In genomic region chr2:171893196-171893823, GRCh38 we compare ENCODE assay signal across 8 cellular contexts. TPM values are rescaled to one million over a fixed set of nuclear protein-coding genes. Genes with fewer than 3 reads are reported as not detected.
DNase-seq lines count a peak whose midpoint lies in the region; ATAC-seq and TF ChIP-seq lines count a peak whose summit lies in the region.

No MANE protein-coding gene starts in this region.

- H3K4me1 ChIP-seq in ACC112 (ENCODE audit: control insufficient read depth, insufficient read depth, low read length, unreplicated experiment) (peaks cover 16% of the 10 kb centered on the region), HCT116 (ENCODE audit: control insufficient read depth in 1 of 2, insufficient read depth in 2 of 2, low read length in 2 of 2) (peaks cover 8 to 17% of the 10 kb centered on the region in 2 experiments; a peak in 3 of 4 replicates), left ventricle myocardium inferior (peaks cover 71% of the 10 kb centered on the region), gastrocnemius medialis (peaks cover 34 to 41% of the 10 kb centered on the region in 2 donors)

- in situ Hi-C loops in gastrocnemius medialis (cut with MboI; ENCODE audit: low sequenced_read_pairs in 4 of 4) = no loop called here

- no peak for ATAC-seq in HCT116
- ATAC-seq in gastrocnemius medialis = peak; percentile 57 to 60
- no peak for ATAC-seq in activated CD4-positive, CD25-positive, alpha-beta regulatory T cell treated with anti-CD3 and anti-CD28 coated beads, Interleukin-2, amount 50 U/mL, for 24 hours

- RAD21 ChIA-PET in HCT116 (lab: Charles Lee; ENCODE audit: low non-redundant PET in 1 of 2, low total read pairs in 2 of 2, uncharacterized antibody in 2 of 2, unreplicated experiment in 2 of 2) = no interaction called here

- peak overlapping the region; percentile 83 for H3K9ac ChIP-seq in HCT116 (ENCODE audit: low read length)

- H3K9me2 ChIP-seq in HCT116 (ENCODE audit: insufficient read depth) = no peaks in the 10 kb centered on the region

- no peak for TF ChIP-seq CTCF in HCT116 (IDR thresholded peaks at IDR 0.05 in 2 of 3, conservative IDR thresholded peaks at IDR 0.05 in 1 of 3; ENCODE audit: borderline replicate concordance in 1 of 3, insufficient read depth in 1 of 3, low read depth in 2 of 3, low read length in 2 of 3)
- no peak for TF ChIP-seq CTCF in WERI-Rb-1 (IDR thresholded peaks at IDR 0.05; ENCODE audit: low read depth, low read length)
- peak; percentile 22 for TF ChIP-seq CTCF in left ventricle myocardium inferior (IDR thresholded peaks at IDR 0.05; ENCODE audit: borderline replicate concordance)
- TF ChIP-seq CTCF in gastrocnemius medialis (IDR thresholded peaks at IDR 0.05 in 4 of 5, conservative IDR thresholded peaks at IDR 0.05 in 1 of 5) = no peak

- POLR2A ChIA-PET in HCT116 (lab: Charles Lee) = interaction anchor here (1.2 to 2.2 kb wide), 2 partner anchors 10 to 30 kb away, joined by 6 to 7 read pairs; partner anchors contain the start of gene HAT1

- H2AFZ ChIP-seq in ACC112 (ENCODE audit: low read length, unreplicated experiment) (peak overlapping the region; percentile 58), HCT116 (ENCODE audit: low read depth, low read length, poor library complexity, severe bottlenecking) (peak overlapping the region; percentile 92)

- peaks cover 11% of the 10 kb centered on the region for H3K79me2 ChIP-seq in ACC112 (ENCODE audit: control insufficient read depth, insufficient read depth, low read length, unreplicated experiment)
- H3K79me2 ChIP-seq in HCT116 (ENCODE audit: insufficient read depth, low read length) = peaks cover 10% of the 10 kb centered on the region

- TSS peak; percentile 58 for BruUV-seq in HCT116 (replicated peaks; lab: Mats Ljungman, UMichigan)

- no peak for TF ChIP-seq RAD21 in HCT116 (IDR thresholded peaks at IDR 0.05; ENCODE audit: low read depth)

- H3K9me3 ChIP-seq in HCT116 (ENCODE audit: control insufficient read depth in 1 of 2, insufficient read depth in 1 of 2, low read depth in 1 of 2, low read length in 2 of 2) (no peaks in the 10 kb centered on the region), WERI-Rb-1 (ENCODE audit: severe bottlenecking) (peaks cover 1% of the 10 kb centered on the region), left ventricle myocardium inferior (replicated peaks) (peaks cover 3% of the 10 kb centered on the region), gastrocnemius medialis (no peaks in the 10 kb centered on the region)

- CTCF ChIA-PET in HCT116 (lab: Charles Lee) = interaction anchor here (0.6 kb wide), 1 partner anchor 43 kb away, joined by 4 read pairs; no protein-coding TSS in a partner anchor

- TF ChIP-seq POLR2A in HCT116 (IDR thresholded peaks at IDR 0.05; ENCODE audit: borderline replicate concordance, extremely low read depth, insufficient read depth, insufficient read length) (no peak), gastrocnemius medialis (IDR thresholded peaks at IDR 0.05) (no peak)

- H4K20me1 ChIP-seq in HCT116 (ENCODE audit: insufficient read depth) = no peaks in the 10 kb centered on the region

- no peak overlapping the region for H3K27ac ChIP-seq in ACC112 (ENCODE audit: low read depth, low read length)
- peak overlapping the region; percentile 43; the same call in 1 of the 2 replicates for H3K27ac ChIP-seq in HCT116 (ENCODE audit: low read depth, low read length)
- H3K27ac ChIP-seq in WERI-Rb-1 = peak overlapping the region; percentile 84
- H3K27ac ChIP-seq in left ventricle myocardium inferior (replicated peaks) = peak overlapping the region; percentile 93
- peak overlapping the region; percentile 91 to 96 (median 93) for H3K27ac ChIP-seq in gastrocnemius medialis

- peak overlapping the region; percentile 89 for H3K4me3 ChIP-seq in ACC112 (ENCODE audit: low read depth, low read length)
- peak overlapping the region; percentile 95 to 100 for H3K4me3 ChIP-seq in HCT116 (replicated peaks in 1 of 2; ENCODE audit: low read depth in 1 of 2, low read length in 2 of 2)
- peak overlapping the region; percentile 85 for H3K4me3 ChIP-seq in WERI-Rb-1 (ENCODE audit: low read depth, low read length)
- H3K4me3 ChIP-seq in left ventricle myocardium inferior = peak overlapping the region; percentile 96
- peak overlapping the region; percentile 84 to 97 (median 94) for H3K4me3 ChIP-seq in gastrocnemius medialis

- intact Hi-C loops in HCT116 (cut with micrococcal nuclease) (no loop called here), left ventricle myocardium inferior (cut with micrococcal nuclease) (no loop called here), gastrocnemius medialis (cut with DNase I; ENCODE audit: low total_unique reads) (loop anchor here (5.0 kb wide), 1 partner anchor 44 kb away; no protein-coding TSS in a partner anchor)

- H3K4me2 ChIP-seq in HCT116 (ENCODE audit: low read length) = peak overlapping the region; percentile 96

- no peaks in the 10 kb centered on the region for H3K36me3 ChIP-seq in ACC112 (ENCODE audit: insufficient read depth, low read length)
- peaks cover 0 to 7% of the 10 kb centered on the region in 2 experiments; a peak in 1 of 4 replicates for H3K36me3 ChIP-seq in HCT116 (ENCODE audit: control insufficient read depth in 1 of 2, insufficient read depth in 2 of 2, low read length in 2 of 2)
- H3K36me3 ChIP-seq in WERI-Rb-1 = peaks cover 5% of the 10 kb centered on the region
- no peaks in the 10 kb centered on the region for H3K36me3 ChIP-seq in left ventricle myocardium inferior
- H3K36me3 ChIP-seq in gastrocnemius medialis = no peaks in the 10 kb centered on the region

- H3K27me3 ChIP-seq in ACC112 (ENCODE audit: insufficient read depth, low read length) (no peaks in the 10 kb centered on the region), HCT116 (ENCODE audit: insufficient read depth, low read length) (no peaks in the 10 kb centered on the region), WERI-Rb-1 (ENCODE audit: insufficient read depth, low read depth, severe bottlenecking) (no peaks in the 10 kb centered on the region), left ventricle myocardium inferior (ENCODE audit: low read depth) (no peaks in the 10 kb centered on the region), gastrocnemius medialis (no peaks in the 10 kb centered on the region)

- DNase-seq in HCT116 (ENCODE audit: low read depth, low spot score) (no peak), WERI-Rb-1 (no peak), left ventricle myocardium inferior (no peak), gastrocnemius medialis (no peak), HPDE6-E6E7 (ENCODE audit: extremely low spot score) (no peak), cortex of kidney (lab: John Stamatoyannopoulos, UW) (no peak)

TF ChIP-seq in HCT116, 20 proteins besides CTCF, POLR2A, EP300 and RAD21 (continues in another document):
- TF ChIP-seq JUND (IDR thresholded peaks at IDR 0.05) (no peak), SRF (IDR thresholded peaks at IDR 0.05; ENCODE audit: low read depth) (no peak), EGR1 (IDR thresholded peaks at IDR 0.05; ENCODE audit: low read depth) (no peak), ZBTB33 (IDR thresholded peaks at IDR 0.05; ENCODE audit: extremely low read depth, insufficient replicate concordance, low read length) (no peak), ZNF274 (IDR thresholded peaks at IDR 0.05; ENCODE audit: low read depth, low read length) (no peak)
- TF ChIP-seq, protein P1, sequence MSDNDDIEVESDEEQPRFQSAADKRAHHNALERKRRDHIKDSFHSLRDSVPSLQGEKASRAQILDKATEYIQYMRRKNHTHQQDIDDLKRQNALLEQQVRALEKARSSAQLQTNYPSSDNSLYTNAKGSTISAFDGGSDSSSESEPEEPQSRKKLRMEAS (IDR thresholded peaks at IDR 0.05) = no peak
- TF ChIP-seq, protein P2, sequence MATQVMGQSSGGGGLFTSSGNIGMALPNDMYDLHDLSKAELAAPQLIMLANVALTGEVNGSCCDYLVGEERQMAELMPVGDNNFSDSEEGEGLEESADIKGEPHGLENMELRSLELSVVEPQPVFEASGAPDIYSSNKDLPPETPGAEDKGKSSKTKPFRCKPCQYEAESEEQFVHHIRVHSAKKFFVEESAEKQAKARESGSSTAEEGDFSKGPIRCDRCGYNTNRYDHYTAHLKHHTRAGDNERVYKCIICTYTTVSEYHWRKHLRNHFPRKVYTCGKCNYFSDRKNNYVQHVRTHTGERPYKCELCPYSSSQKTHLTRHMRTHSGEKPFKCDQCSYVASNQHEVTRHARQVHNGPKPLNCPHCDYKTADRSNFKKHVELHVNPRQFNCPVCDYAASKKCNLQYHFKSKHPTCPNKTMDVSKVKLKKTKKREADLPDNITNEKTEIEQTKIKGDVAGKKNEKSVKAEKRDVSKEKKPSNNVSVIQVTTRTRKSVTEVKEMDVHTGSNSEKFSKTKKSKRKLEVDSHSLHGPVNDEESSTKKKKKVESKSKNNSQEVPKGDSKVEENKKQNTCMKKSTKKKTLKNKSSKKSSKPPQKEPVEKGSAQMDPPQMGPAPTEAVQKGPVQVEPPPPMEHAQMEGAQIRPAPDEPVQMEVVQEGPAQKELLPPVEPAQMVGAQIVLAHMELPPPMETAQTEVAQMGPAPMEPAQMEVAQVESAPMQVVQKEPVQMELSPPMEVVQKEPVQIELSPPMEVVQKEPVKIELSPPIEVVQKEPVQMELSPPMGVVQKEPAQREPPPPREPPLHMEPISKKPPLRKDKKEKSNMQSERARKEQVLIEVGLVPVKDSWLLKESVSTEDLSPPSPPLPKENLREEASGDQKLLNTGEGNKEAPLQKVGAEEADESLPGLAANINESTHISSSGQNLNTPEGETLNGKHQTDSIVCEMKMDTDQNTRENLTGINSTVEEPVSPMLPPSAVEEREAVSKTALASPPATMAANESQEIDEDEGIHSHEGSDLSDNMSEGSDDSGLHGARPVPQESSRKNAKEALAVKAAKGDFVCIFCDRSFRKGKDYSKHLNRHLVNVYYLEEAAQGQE (IDR thresholded peaks at IDR 0.05; ENCODE audit: low read depth) = no peak

RNA-seq across cellular contexts. Expression of gene SLC25A12, which starts 0.7 kb away (rescaled TPM):
- 16.0 TPM for total RNA-seq in HCT116 (2021; ENCODE audit: unreplicated experiment)
- 5.4 and 7.8 TPM in 2 replicates for polyA plus RNA-seq in HCT116 (2012)
- total RNA-seq in left ventricle myocardium inferior = 110 TPM
- 10 to 100 TPM; 54.2 to 91.3 (median 79.0) TPM for total RNA-seq in gastrocnemius medialis

RNA-seq across cellular contexts. Expression of gene HAT1, which starts 29.0 kb away (rescaled TPM):
- total RNA-seq in HCT116 (2021; ENCODE audit: unreplicated experiment) (72.6 TPM), left ventricle myocardium inferior (31.0 TPM), gastrocnemius medialis (10 to 100 TPM; 30.6 to 61.9 (median 50.0) TPM)
- 19.8 and 28.9 TPM in 2 replicates for polyA plus RNA-seq in HCT116 (2012)

Comparison
In these comparisons a context has a peak if more than half of its experiments do, and no peak if none do; other contexts are left out.
1. ATAC-seq: peak in gastrocnemius medialis (2 of 2); none in HCT116 (single experiment) and activated CD4-positive, CD25-positive, alpha-beta regulatory T cell treated with anti-CD3 and anti-CD28 coated beads, Interleukin-2, amount 50 U/mL, for 24 hours (0 of 2).
2. Peak in every context shown above with its lines, with median percentiles within 50 percentile points of each other: H3K4me3 ChIP-seq.